Comparison of ENCODE assay signal across 19 cellular contexts in the genomic region with DNA sequence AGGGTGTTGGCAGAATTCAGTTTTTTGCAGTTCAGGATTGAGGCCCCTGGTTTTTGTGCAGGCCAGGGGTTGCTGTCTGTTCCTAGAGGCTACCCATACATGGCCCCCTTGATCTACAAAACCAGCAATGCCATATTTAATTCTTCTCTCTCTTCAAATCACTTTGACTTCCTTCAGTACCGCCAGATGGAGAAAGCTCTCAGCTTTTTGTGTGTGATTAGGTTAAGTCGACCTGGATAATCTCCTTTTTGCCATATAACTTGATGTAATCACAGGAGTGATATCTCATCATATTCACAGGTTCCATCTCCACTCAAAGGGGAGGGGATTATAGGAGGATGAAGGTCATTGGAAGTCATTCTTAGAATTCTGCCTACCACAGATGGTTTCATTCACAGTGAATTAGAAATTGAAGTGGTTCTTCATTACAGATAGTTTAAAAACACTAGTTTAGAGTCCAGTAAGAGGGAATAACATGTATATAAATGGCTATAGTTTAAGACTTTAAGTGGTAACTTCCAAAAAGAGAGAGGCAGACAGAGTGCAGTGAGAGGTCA.
DNase-seq lines count a peak whose midpoint lies in the region; ATAC-seq and TF ChIP-seq lines count a peak whose summit lies in the region.
"Had no signal": no experiment of that assay in that cellular context is flagged by ENCODE, and none has a peak within 500 bp of the region (broad histone marks: within the 10 kb centered on the region; RNA-seq: fewer than 3 reads in every experiment).

No MANE protein-coding gene starts in this region.

- peak overlapping the region; percentile 3 for H3K27ac Mint-ChIP-seq in activated naive CD8-positive, alpha-beta T cell treated with anti-CD3 and anti-CD28 coated beads for 36 hours

- H3K27me3 Mint-ChIP-seq in activated naive CD8-positive, alpha-beta T cell treated with anti-CD3 and anti-CD28 coated beads for 36 hours: no peaks in the 10 kb centered on the region
- H3K27me3 Mint-ChIP-seq: CD4-positive, CD25-positive, alpha-beta regulatory T cell had no signal

- H3K4me2 ChIP-seq in MM.1S (ENCODE audit: low read depth, low read length) (peak overlapping the region; percentile 48; the same call in 1 of the 2 replicates), osteoblast (ENCODE audit: insufficient read depth, low read length) (peak overlapping the region; percentile 30)

- peak; percentile 11 for DNase-seq in DMS 273 (lab: John Stamatoyannopoulos, UW; ENCODE audit: unreplicated experiment)
- DNase-seq in DMS 273 treated with DMSO at 0.1 percent for 48 hours (lab: John Stamatoyannopoulos, UW): no peak
- DNase-seq in MM.1S: no peak
- DNase-seq in activated naive CD8-positive, alpha-beta T cell treated with anti-CD3 and anti-CD28 coated beads for 36 hours: no peak
- DNase-seq in osteoblast (ENCODE audit: insufficient read length, low spot score, missing footprints): no peak
- DNase-seq in ecto neural progenitor cell (ENCODE audit: low spot score): no peak
- no peak for DNase-seq in SKM-1 treated with dmso at 0.1 percent for 144 hours (lab: John Stamatoyannopoulos, UW; ENCODE audit: unreplicated experiment)
- DNase-seq: activated gamma-delta T cell treated with Interleukin-2 at 50 U/mL for 16 hours; CD4-positive, CD25-positive, alpha-beta regulatory T cell; glutamatergic neuron; mesendoderm; NCI-H1694; stimulated activated CD4-positive, alpha-beta T cell treated with anti-CD3 and anti-CD28 coated beads, Interleukin-4, amount 100 ng/mL, for 4 hours; SW 1271; trophoblast cell had no signal

- no peaks in the 10 kb centered on the region for H3K9me3 Mint-ChIP-seq in activated naive CD8-positive, alpha-beta T cell treated with anti-CD3 and anti-CD28 coated beads for 36 hours

- H3K4me1 Mint-ChIP-seq in activated naive CD8-positive, alpha-beta T cell treated with anti-CD3 and anti-CD28 coated beads for 36 hours: peaks cover 51% of the 10 kb centered on the region

- H3K27me3 ChIP-seq in MM.1S (replicated peaks; ENCODE audit: insufficient read depth, low read length) (no peaks in the 10 kb centered on the region), osteoblast (ENCODE audit: insufficient read depth, low read length) (no peaks in the 10 kb centered on the region)
- H3K27me3 ChIP-seq: body of pancreas had no signal

- peaks cover 76% of the 10 kb centered on the region for H3K4me1 ChIP-seq in MM.1S (ENCODE audit: low read length)
- H3K4me1 ChIP-seq in osteoblast (ENCODE audit: insufficient read depth, low read length): peaks cover 36% of the 10 kb centered on the region

- no peaks in the 10 kb centered on the region for H3K9me2 ChIP-seq in MM.1S (replicated peaks; ENCODE audit: insufficient read depth, low read length)

- H3K27ac ChIP-seq in MM.1S (ENCODE audit: low read length) (peak overlapping the region; percentile 77; the same call in 1 of the 2 replicates), osteoblast (ENCODE audit: low read depth, low read length) (peak overlapping the region; percentile 63)
- H3K27ac ChIP-seq: 22Rv1, body of pancreas, VCaP had no signal

- H3K9me3 ChIP-seq in MM.1S (replicated peaks; ENCODE audit: insufficient read depth, low read length) (no peaks in the 10 kb centered on the region), osteoblast (ENCODE audit: low read depth, low read length) (no peaks in the 10 kb centered on the region)
- H3K9me3 ChIP-seq: body of pancreas had no signal

- no peak for TF ChIP-seq CTCF in MM.1S (IDR thresholded peaks at IDR 0.05; ENCODE audit: low read length)
- no peak for TF ChIP-seq CTCF in osteoblast (IDR thresholded peaks at IDR 0.05; ENCODE audit: extremely low read depth, low read depth, low read length)

- no peak overlapping the region for H3K9ac ChIP-seq in MM.1S (ENCODE audit: low read length)

- H3K36me3 ChIP-seq in MM.1S (replicated peaks; ENCODE audit: insufficient read depth, low read length) (no peaks in the 10 kb centered on the region), osteoblast (ENCODE audit: insufficient read depth, low read length) (no peaks in the 10 kb centered on the region)

- H2AFZ ChIP-seq in MM.1S (ENCODE audit: low read length) (no peak overlapping the region), osteoblast (ENCODE audit: low read length) (no peak overlapping the region)

- H3K36me3 Mint-ChIP-seq in activated naive CD8-positive, alpha-beta T cell treated with anti-CD3 and anti-CD28 coated beads for 36 hours: peaks cover 4% of the 10 kb centered on the region

- H4K20me1 ChIP-seq in MM.1S (ENCODE audit: insufficient read depth, low read length) (no peaks in the 10 kb centered on the region), osteoblast (ENCODE audit: insufficient read depth, low read length) (no peaks in the 10 kb centered on the region)

- 0 out of 2 replicates have a peak, but pooled peaks cover 16% of the 10 kb centered on the region for H3K79me2 ChIP-seq in MM.1S (ENCODE audit: low read length)
- H3K79me2 ChIP-seq in osteoblast (ENCODE audit: insufficient read depth, low read length): peaks cover 4% of the 10 kb centered on the region

- H3F3A ChIP-seq in MM.1S (ENCODE audit: insufficient read depth, low read length): peaks cover 46% of the 10 kb centered on the region

- H3K4me3 Mint-ChIP-seq in activated naive CD8-positive, alpha-beta T cell treated with anti-CD3 and anti-CD28 coated beads for 36 hours: no peak overlapping the region
- H3K4me3 Mint-ChIP-seq: CD4-positive, CD25-positive, alpha-beta regulatory T cell had no signal

- H3K4me3 ChIP-seq in MM.1S (ENCODE audit: low read length) (no peak overlapping the region), osteoblast (ENCODE audit: insufficient read depth, low read length) (no peak overlapping the region)
- H3K4me3 ChIP-seq: body of pancreas had no signal

- no peak for ATAC-seq in GM21381 (IDR thresholded peaks at IDR 0.05; ENCODE audit: unreplicated experiment)
- ATAC-seq: body of pancreas had no signal
